ENCODE assay signal across 9 cellular contexts in genomic region chr5:89397096-89397495, GRCh38.
DNase-seq lines count a peak whose midpoint lies in the region; ATAC-seq and TF ChIP-seq lines count a peak whose summit lies in the region.
"Had no signal": no experiment of that assay in that cellular context is flagged by ENCODE, and none has a peak within 500 bp of the region (broad histone marks: within the 10 kb centered on the region; RNA-seq: fewer than 3 reads in every experiment).

No MANE protein-coding gene starts in this region.

- H3K4me1 ChIP-seq in BLaER1: peaks cover 26% of the 10 kb centered on the region

- peak overlapping the region; percentile 67 for H3K4me2 ChIP-seq in BLaER1

- H3K9me3 ChIP-seq in BLaER1: no peaks in the 10 kb centered on the region

- H3K27me3 Mint-ChIP-seq in endothelial cell (ENCODE audit: unreplicated experiment): no peaks in the 10 kb centered on the region
- H3K27me3 Mint-ChIP-seq in activated T-helper 2 cell treated with anti-CD3 and anti-CD28 coated beads, Interferon-gamma antibody, Interleukin-2, Interleukin-4, amounts not matched to agents 10 μg/mL and 5 μg/mL and 100 μg/mL, durations not matched to agents 14 hours and 24 hours and 36 hours (ENCODE audit: low read depth): no peaks in the 10 kb centered on the region
- H3K27me3 Mint-ChIP-seq: CD4-positive, CD25-positive, alpha-beta regulatory T cell had no signal

- H3K4me1 Mint-ChIP-seq in endothelial cell (ENCODE audit: unreplicated experiment): peaks cover 15% of the 10 kb centered on the region
- peaks cover 8% of the 10 kb centered on the region for H3K4me1 Mint-ChIP-seq in activated T-helper 2 cell treated with anti-CD3 and anti-CD28 coated beads, Interferon-gamma antibody, Interleukin-2, Interleukin-4, amounts not matched to agents 10 μg/mL and 5 μg/mL and 100 μg/mL, durations not matched to agents 14 hours and 24 hours and 36 hours (ENCODE audit: low read depth)

- no peaks in the 10 kb centered on the region for H3K9me3 Mint-ChIP-seq in endothelial cell (ENCODE audit: unreplicated experiment)
- H3K9me3 Mint-ChIP-seq in activated T-helper 2 cell treated with anti-CD3 and anti-CD28 coated beads, Interferon-gamma antibody, Interleukin-2, Interleukin-4, amounts not matched to agents 10 μg/mL and 5 μg/mL and 100 μg/mL, durations not matched to agents 14 hours and 24 hours and 36 hours: no peaks in the 10 kb centered on the region

- no peak for TF ChIP-seq CTCF in endothelial cell (IDR thresholded peaks at IDR 0.05; ENCODE audit: unreplicated experiment)

- ATAC-seq in GM19463 (IDR thresholded peaks at IDR 0.05; ENCODE audit: unreplicated experiment): peak; percentile 87
- ATAC-seq in HG03460 (IDR thresholded peaks at IDR 0.05; ENCODE audit: unreplicated experiment): peak; percentile 78
- no peak for ATAC-seq in GM21737 (IDR thresholded peaks at IDR 0.05; ENCODE audit: unreplicated experiment)
- no peak for ATAC-seq in HG03439 (IDR thresholded peaks at IDR 0.05; ENCODE audit: unreplicated experiment)

- intact Hi-C loops in activated T-helper 2 cell treated with anti-CD3 and anti-CD28 coated beads, Interferon-gamma antibody, Interleukin-2, Interleukin-4, amounts not matched to agents 10 μg/mL and 5 μg/mL and 100 μg/mL, durations not matched to agents 14 hours and 24 hours and 36 hours (cut with micrococcal nuclease): no loop called here

- no peaks in the 10 kb centered on the region for H3K27me3 ChIP-seq in BLaER1

- DNase-seq in endothelial cell (ENCODE audit: low spot score) (no peak), cerebellar cortex (ENCODE audit: low spot score) (no peak)
- no peak for DNase-seq in activated T-helper 2 cell treated with anti-CD3 and anti-CD28 coated beads, Interferon-gamma antibody, Interleukin-2, Interleukin-4, amounts not matched to agents 10 μg/mL and 5 μg/mL and 100 μg/mL, durations not matched to agents 14 hours and 24 hours and 36 hours (ENCODE audit: low spot score)
- DNase-seq: CD4-positive, CD25-positive, alpha-beta regulatory T cell had no signal

- H3K4me3 ChIP-seq in BLaER1: no peak overlapping the region

- H3K36me3 Mint-ChIP-seq in endothelial cell (ENCODE audit: low read depth, unreplicated experiment): no peaks in the 10 kb centered on the region
- H3K36me3 Mint-ChIP-seq in activated T-helper 2 cell treated with anti-CD3 and anti-CD28 coated beads, Interferon-gamma antibody, Interleukin-2, Interleukin-4, amounts not matched to agents 10 μg/mL and 5 μg/mL and 100 μg/mL, durations not matched to agents 14 hours and 24 hours and 36 hours (ENCODE audit: low read depth): no peaks in the 10 kb centered on the region
- H3K36me3 Mint-ChIP-seq: CD4-positive, CD25-positive, alpha-beta regulatory T cell had no signal

- no peaks in the 10 kb centered on the region for H3K36me3 ChIP-seq in BLaER1

- no peak overlapping the region for H3K9ac ChIP-seq in BLaER1

- no peaks in the 10 kb centered on the region for H4K20me1 ChIP-seq in BLaER1

- H3K27ac Mint-ChIP-seq in endothelial cell (ENCODE audit: unreplicated experiment): peak overlapping the region; percentile 30
- H3K27ac Mint-ChIP-seq in activated T-helper 2 cell treated with anti-CD3 and anti-CD28 coated beads, Interferon-gamma antibody, Interleukin-2, Interleukin-4, amounts not matched to agents 10 μg/mL and 5 μg/mL and 100 μg/mL, durations not matched to agents 14 hours and 24 hours and 36 hours: no peak overlapping the region

- no peak overlapping the region for H3K4me3 Mint-ChIP-seq in endothelial cell (ENCODE audit: unreplicated experiment)
- no peak overlapping the region for H3K4me3 Mint-ChIP-seq in activated T-helper 2 cell treated with anti-CD3 and anti-CD28 coated beads, Interferon-gamma antibody, Interleukin-2, Interleukin-4, amounts not matched to agents 10 μg/mL and 5 μg/mL and 100 μg/mL, durations not matched to agents 14 hours and 24 hours and 36 hours (ENCODE audit: low read depth)
- H3K4me3 Mint-ChIP-seq: CD4-positive, CD25-positive, alpha-beta regulatory T cell had no signal

- H3K27ac ChIP-seq in BLaER1: no peak overlapping the region

Comparison
In these comparisons a context has a peak if more than half of its experiments do, and no peak if none do; other contexts are left out.
1. ATAC-seq: peak in GM19463 (single experiment) and HG03460 (single experiment); none in GM21737 (single experiment) and HG03439 (single experiment).